Comparison of ENCODE assay signal across 15 cellular contexts in genomic region chr10:119860866-119861601, GRCh38. TPM values are rescaled to one million over a fixed set of nuclear protein-coding genes. Genes with fewer than 3 reads are reported as not detected.
A peak's percentile ranks its signal among the peaks of the same experiment; 100 is the strongest.
DNase-seq lines count a peak whose midpoint lies in the region; ATAC-seq and TF ChIP-seq lines count a peak whose summit lies in the region.
"Had no signal": no experiment of that assay in that cellular context is flagged by ENCODE, and none has a peak within 500 bp of the region (broad histone marks: within the 10 kb centered on the region; RNA-seq: fewer than 3 reads in every experiment).

No MANE protein-coding gene starts in this region.

- ATAC-seq in activated CD4-positive, alpha-beta T cell treated with anti-CD3 and anti-CD28 coated beads for 36 hours = peak; percentile 36
- peak; percentile 54 for ATAC-seq in GM19438 (IDR thresholded peaks at IDR 0.05; ENCODE audit: low read depth, unreplicated experiment)
- ATAC-seq in natural killer cell treated with Interleukin-12 subunit alpha and Interleukin-12 subunit beta and Interleukin-15 and Interleukin-18, amount 100 ng/mL, for 72 hours = peak in 1 of 2 donors; percentile 43
- ATAC-seq in HG02973 (IDR thresholded peaks at IDR 0.05; ENCODE audit: unreplicated experiment) = no peak
- ATAC-seq: left ventricle myocardium superior, PC-3 had no signal

- 0 out of 2 replicates have a peak overlapping the region, but pooled peaks have one; percentile 4 for H3K4me2 ChIP-seq in OCI-LY7 (ENCODE audit: low read length)

- H2AFZ ChIP-seq in OCI-LY7 (ENCODE audit: low read length) = no peak overlapping the region

- H3K9me3 ChIP-seq in OCI-LY7 (ENCODE audit: low read length) = peaks cover 22% of the 10 kb centered on the region; the same call in 1 of the 2 replicates
- H3K9me3 ChIP-seq: Caco-2 had no signal

- intact Hi-C loops in activated CD4-positive, alpha-beta T cell treated with anti-CD3 and anti-CD28 coated beads for 36 hours (cut with DNase I, micrococcal nuclease) = no loop called here
- intact Hi-C loops in OCI-LY7 (cut with micrococcal nuclease; ENCODE audit: unreplicated experiment) = no loop called here

- no peak for TF ChIP-seq CTCF in OCI-LY7 (conservative IDR thresholded peaks at IDR 0.05; ENCODE audit: low read length)

- CTCF ChIA-PET in activated CD4-positive, alpha-beta T cell treated with anti-CD3 and anti-CD28 coated beads for 36 hours (lab: Charles Lee) = interaction anchor here (0.6 to 5.4 kb wide), 17 partner anchors 9 to 328 kb away, joined by 3 to 75 read pairs (median 11); partner anchors contain the start of gene MCMBP
- CTCF ChIA-PET in OCI-LY7 (lab: Charles Lee; ENCODE audit: unreplicated experiment) = interaction anchor here (0.9 kb wide), 1 partner anchor 9 kb away, joined by 3 read pairs; no protein-coding TSS in a partner anchor

- no peaks in the 10 kb centered on the region for H3K9me2 ChIP-seq in OCI-LY7 (ENCODE audit: insufficient read depth, low read length)

- peaks cover 38% of the 10 kb centered on the region for H3K4me1 ChIP-seq in OCI-LY7 (ENCODE audit: insufficient read depth, low read length, poor library complexity, severe bottlenecking)

- no TSS peak for BruUV-seq in OCI-LY7 (replicated peaks; lab: Mats Ljungman, UMichigan)

- POLR2A ChIA-PET in activated CD4-positive, alpha-beta T cell treated with anti-CD3 and anti-CD28 coated beads for 36 hours (lab: Charles Lee) = interaction anchor here (0.9 kb wide), 1 partner anchor 11 kb away, joined by 4 read pairs; no protein-coding TSS in a partner anchor
- POLR2A ChIA-PET in OCI-LY7 (lab: Charles Lee) = interaction anchor here (1.4 to 2.8 kb wide), 3 partner anchors 11 to 110 kb away, joined by 3 to 11 read pairs (median 10); partner anchors contain the start of gene MCMBP

- no peak overlapping the region for H3K4me3 ChIP-seq in OCI-LY7 (ENCODE audit: low read depth, low read length, poor library complexity, severe bottlenecking)
- H3K4me3 ChIP-seq: SK-N-MC had no signal

- no peaks in the 10 kb centered on the region for H3K27me3 Mint-ChIP-seq in activated CD4-positive, alpha-beta T cell treated with anti-CD3 and anti-CD28 coated beads for 36 hours
- no peaks in the 10 kb centered on the region for H3K27me3 Mint-ChIP-seq in natural killer cell treated with Interleukin-12 subunit alpha and Interleukin-12 subunit beta and Interleukin-15 and Interleukin-18, amount 100 ng/mL, for 72 hours

- no peaks in the 10 kb centered on the region for H3K9me3 Mint-ChIP-seq in activated CD4-positive, alpha-beta T cell treated with anti-CD3 and anti-CD28 coated beads for 36 hours (ENCODE audit: low read depth)
- H3K9me3 Mint-ChIP-seq in natural killer cell treated with Interleukin-12 subunit alpha and Interleukin-12 subunit beta and Interleukin-15 and Interleukin-18, amount 100 ng/mL, for 72 hours = no peaks in the 10 kb centered on the region

- peaks cover 48% of the 10 kb centered on the region for H3K4me1 Mint-ChIP-seq in activated CD4-positive, alpha-beta T cell treated with anti-CD3 and anti-CD28 coated beads for 36 hours
- H3K4me1 Mint-ChIP-seq in natural killer cell treated with Interleukin-12 subunit alpha and Interleukin-12 subunit beta and Interleukin-15 and Interleukin-18, amount 100 ng/mL, for 72 hours (ENCODE audit: low read depth in 2 of 2) = peaks cover 43 to 52% of the 10 kb centered on the region in 2 donors

- DNase-seq in activated CD4-positive, alpha-beta T cell treated with anti-CD3 and anti-CD28 coated beads for 36 hours = no peak
- DNase-seq in activated CD4-positive, alpha-beta T cell treated with anti-CD3 and anti-CD28 coated beads, Interleukin-2, amount 50 U/mL, for 48 hours = no peak
- no peak for DNase-seq in OCI-LY7 (ENCODE audit: low spot score)
- DNase-seq in natural killer cell treated with Interleukin-12 subunit alpha and Interleukin-12 subunit beta and Interleukin-15 and Interleukin-18, amount 100 ng/mL, for 72 hours (ENCODE audit: low spot score) = no peak
- DNase-seq in amniotic stem cell (lab: John Stamatoyannopoulos, UW) = no peak
- DNase-seq in NCI-H69 (lab: John Stamatoyannopoulos, UW) = no peak
- DNase-seq: Caco-2; left ventricle myocardium superior; NCI-H1092 treated with DMSO at 0.1 percent for 48 hours; PC-3; stimulated activated naive CD4-positive, alpha-beta T cell treated with Interleukin-2 at 50 U/mL for 16 hours had no signal

- no peak overlapping the region for H3K27ac ChIP-seq in OCI-LY7 (ENCODE audit: low read depth, low read length, poor library complexity, severe bottlenecking)

- H4K20me1 ChIP-seq in OCI-LY7 (ENCODE audit: insufficient read depth, low read length) = peaks cover 35% of the 10 kb centered on the region

- H3K36me3 ChIP-seq in OCI-LY7 (ENCODE audit: insufficient read depth, low read length) = peaks cover 69% of the 10 kb centered on the region

- no peak overlapping the region for H3K4me3 Mint-ChIP-seq in activated CD4-positive, alpha-beta T cell treated with anti-CD3 and anti-CD28 coated beads for 36 hours
- no peak overlapping the region for H3K4me3 Mint-ChIP-seq in natural killer cell treated with Interleukin-12 subunit alpha and Interleukin-12 subunit beta and Interleukin-15 and Interleukin-18, amount 100 ng/mL, for 72 hours
- H3K4me3 Mint-ChIP-seq: activated T-helper 1 cell treated with anti-CD3 and anti-CD28 coated beads, Interleukin-12 subunit alpha, Interleukin-12 subunit beta, Interleukin-2, Interleukin-4 antibody, amounts not matched to agents 30 ng/mL and 10 ng/mL and 1 ng/mL, durations not matched to agents 14 hours and 24 hours and 36 hours had no signal

- peaks cover 88% of the 10 kb centered on the region for H3K79me2 ChIP-seq in OCI-LY7 (ENCODE audit: insufficient read depth, low read depth, low read length)

- peak overlapping the region; percentile 60 for H3K27ac Mint-ChIP-seq in activated CD4-positive, alpha-beta T cell treated with anti-CD3 and anti-CD28 coated beads for 36 hours
- H3K27ac Mint-ChIP-seq in natural killer cell treated with Interleukin-12 subunit alpha and Interleukin-12 subunit beta and Interleukin-15 and Interleukin-18, amount 100 ng/mL, for 72 hours = peak overlapping the region; percentile 1 to 32
- H3K27ac Mint-ChIP-seq: activated T-helper 1 cell treated with anti-CD3 and anti-CD28 coated beads, Interleukin-12 subunit alpha, Interleukin-12 subunit beta, Interleukin-2, Interleukin-4 antibody, amounts not matched to agents 30 ng/mL and 10 ng/mL and 1 ng/mL, durations not matched to agents 14 hours and 24 hours and 36 hours had no signal

- peaks cover 40% of the 10 kb centered on the region for H3K36me3 Mint-ChIP-seq in activated CD4-positive, alpha-beta T cell treated with anti-CD3 and anti-CD28 coated beads for 36 hours (ENCODE audit: low read depth)
- peaks cover 26% of the 10 kb centered on the region for H3K36me3 Mint-ChIP-seq in natural killer cell treated with Interleukin-12 subunit alpha and Interleukin-12 subunit beta and Interleukin-15 and Interleukin-18, amount 100 ng/mL, for 72 hours

RNA-seq across cellular contexts. Expression of gene MCMBP, which starts 11.6 kb away (rescaled TPM):
- 10 to 100 TPM; 90.6 to 94.8 TPM for total RNA-seq in activated CD4-positive, alpha-beta T cell treated with anti-CD3 and anti-CD28 coated beads for 36 hours
- total RNA-seq in OCI-LY7 (2014; rRNA removed; shearing (Covaris generic)) = 49.9 and 53.8 TPM in 2 replicates
- total RNA-seq in OCI-LY7 (2022) = 77.5 and 78.1 TPM in 2 replicates
- total RNA-seq in natural killer cell treated with Interleukin-12 subunit alpha and Interleukin-12 subunit beta and Interleukin-15 and Interleukin-18, amount 100 ng/mL, for 72 hours = 100 to 1,000 TPM; 120 to 134 TPM

RNA-seq across cellular contexts. Expression of gene SEC23IP, which starts 31.5 kb away (rescaled TPM):
- 10 to 100 TPM; 70.3 to 87.2 TPM for total RNA-seq in activated CD4-positive, alpha-beta T cell treated with anti-CD3 and anti-CD28 coated beads for 36 hours
- total RNA-seq in OCI-LY7 (2014; rRNA removed; shearing (Covaris generic)) = 19.9 and 21.4 TPM in 2 replicates
- 60.3 and 61.3 TPM in 2 replicates for total RNA-seq in OCI-LY7 (2022)
- total RNA-seq in natural killer cell treated with Interleukin-12 subunit alpha and Interleukin-12 subunit beta and Interleukin-15 and Interleukin-18, amount 100 ng/mL, for 72 hours = 10 to 100 TPM; 77.7 to 98.7 TPM
